Comparison of ENCODE assay signal across 8 cellular contexts in genomic region chr5:123511648-123512605, GRCh38. TPM values are rescaled to one million over a fixed set of nuclear protein-coding genes. Genes with fewer than 3 reads are reported as not detected.
DNase-seq lines count a peak whose midpoint lies in the region; TF ChIP-seq lines count a peak whose summit lies in the region.

Gene CSNK1G3, plus strand, starts transcription at chr5:123512177. Its CDS starts 33,487 bp downstream, at chr5:123545664.

- no peaks in the 10 kb centered on the region for H3K36me3 ChIP-seq in H7 (replicated peaks; ENCODE audit: control insufficient read depth, insufficient read depth, low read length)

- H3K4me3 ChIP-seq in H7 (ENCODE audit: insufficient read depth, low read depth, low read length) (peak within 1 kb of the TSS; percentile 94), fibroblast of the aortic adventitia (ENCODE audit: low read depth, low read length) (peak within 1 kb of the TSS; percentile 94)

- H3K27ac Mint-ChIP-seq in nephron = peak within 1 kb of the TSS; percentile 94 to 97 (median 96)
- H3K27ac Mint-ChIP-seq in stimulated activated naive CD8-positive, alpha-beta T cell treated with anti-CD3 and anti-CD28 coated beads, Interleukin-15, Interleukin-2, amounts not matched to agents 100 ng/mL and 50 ng/mL, for 24 hours = peak within 1 kb of the TSS; percentile 99

- H3K36me3 Mint-ChIP-seq in nephron (ENCODE audit: low read depth) = no peaks in the 10 kb centered on the region
- peaks cover 5% of the 10 kb centered on the region for H3K36me3 Mint-ChIP-seq in stimulated activated naive CD8-positive, alpha-beta T cell treated with anti-CD3 and anti-CD28 coated beads, Interleukin-15, Interleukin-2, amounts not matched to agents 100 ng/mL and 50 ng/mL, for 24 hours (ENCODE audit: low read depth)

- peaks cover 38% of the 10 kb centered on the region for H3K4me1 Mint-ChIP-seq in nephron
- H3K4me1 Mint-ChIP-seq in stimulated activated naive CD8-positive, alpha-beta T cell treated with anti-CD3 and anti-CD28 coated beads, Interleukin-15, Interleukin-2, amounts not matched to agents 100 ng/mL and 50 ng/mL, for 24 hours (ENCODE audit: low read depth) = peaks cover 53% of the 10 kb centered on the region

- no peaks in the 10 kb centered on the region for H3K9me3 Mint-ChIP-seq in nephron
- no peaks in the 10 kb centered on the region for H3K9me3 Mint-ChIP-seq in stimulated activated naive CD8-positive, alpha-beta T cell treated with anti-CD3 and anti-CD28 coated beads, Interleukin-15, Interleukin-2, amounts not matched to agents 100 ng/mL and 50 ng/mL, for 24 hours

- TF ChIP-seq CTCF in fibroblast of the aortic adventitia (IDR thresholded peaks at IDR 0.05; ENCODE audit: insufficient read depth, low read length) (no peak), nephron (IDR thresholded peaks at IDR 0.05; ENCODE audit: unreplicated experiment in 3 of 3) (no peak)

- DNase-seq in G401 (ENCODE audit: low spot score) (peak; percentile 97), H7 (peak; percentile 82), M059J (ENCODE audit: low read depth) (peak; percentile 98), SIG-M5 (lab: John Stamatoyannopoulos, UW) (peak; percentile 77), activated gamma-delta T cell (lab: John Stamatoyannopoulos, UW) (peak; percentile 67), fibroblast of the aortic adventitia (ENCODE audit: low read depth) (peak; percentile 98)

- H3K4me3 Mint-ChIP-seq in nephron = peak within 1 kb of the TSS; percentile 92 to 95 (median 93)
- H3K4me3 Mint-ChIP-seq in stimulated activated naive CD8-positive, alpha-beta T cell treated with anti-CD3 and anti-CD28 coated beads, Interleukin-15, Interleukin-2, amounts not matched to agents 100 ng/mL and 50 ng/mL, for 24 hours = peak within 1 kb of the TSS; percentile 91

- in situ Hi-C loops in G401 (cut with HindIII; ENCODE audit: low sequenced_read_pairs) = no loop called here

- no peaks in the 10 kb centered on the region for H3K27me3 ChIP-seq in H7 (ENCODE audit: control insufficient read depth, insufficient read depth, low read length)

- H3K27me3 Mint-ChIP-seq in nephron (ENCODE audit: low read depth) = no peaks in the 10 kb centered on the region
- H3K27me3 Mint-ChIP-seq in stimulated activated naive CD8-positive, alpha-beta T cell treated with anti-CD3 and anti-CD28 coated beads, Interleukin-15, Interleukin-2, amounts not matched to agents 100 ng/mL and 50 ng/mL, for 24 hours = peaks cover 3% of the 10 kb centered on the region

RNA-seq across cellular contexts. Expression of gene CSNK1G3, which starts in this region (rescaled TPM):
- 23.8 and 30.0 TPM in 2 replicates for total RNA-seq in G401 (2014; rRNA removed; shearing (Covaris generic))
- total RNA-seq in H7 (2014; rRNA removed; shearing (Covaris generic)) = 42.1 and 46.4 TPM in 2 replicates
- total RNA-seq in M059J (2014; rRNA removed; shearing (Covaris generic)) = 43.3 and 43.6 TPM in 2 replicates
- 71.0 and 73.8 TPM in 2 replicates for total RNA-seq in fibroblast of the aortic adventitia (ENCODE audit: low replicate concordance)

Comparison
In these comparisons a context has a peak if more than half of its experiments do, and no peak if none do; other contexts are left out.
1. Peak in every context shown above with its lines: DNase-seq and H3K4me3 ChIP-seq.